ENCODE assay signal across 8 cellular contexts in the genomic region with DNA sequence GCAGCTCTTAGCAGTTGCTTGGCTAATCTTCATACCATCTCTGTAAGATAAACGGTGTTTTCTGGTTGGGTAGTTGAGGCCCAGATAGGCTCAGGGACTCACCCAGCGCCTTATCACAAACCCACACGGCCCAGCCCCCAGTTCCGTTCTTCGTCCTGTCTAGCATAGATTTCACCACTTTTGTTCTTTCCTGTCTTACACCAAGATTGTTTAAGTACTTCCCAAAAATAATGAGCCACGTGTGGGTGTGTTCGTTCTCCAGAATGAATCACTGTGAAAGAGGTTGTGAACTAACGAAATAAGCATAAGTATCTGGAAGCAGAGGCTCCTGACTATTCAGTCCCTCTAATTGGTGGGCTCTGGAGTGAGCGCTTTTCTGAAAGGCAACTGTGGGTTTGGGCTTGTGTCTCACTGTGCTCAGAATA. TPM values are rescaled to one million over a fixed set of nuclear protein-coding genes. Genes with fewer than 3 reads are reported as not detected.
DNase-seq lines count a peak whose midpoint lies in the region; ATAC-seq, FAIRE-seq and TF ChIP-seq lines count a peak whose summit lies in the region.

No MANE protein-coding gene starts in this region.

- 45 to 63% methylated on average over 2 to 4 of the region's 9 CpGs for WGBS in mesodermal cell (ENCODE audit: insufficient coverage in 2 of 2), 2 experiments
- 50% methylated on average over 9 of the region's 9 CpGs for WGBS in prostate gland

- no peak for TF ChIP-seq CTCF in prostate gland (IDR thresholded peaks at IDR 0.05)

- intact Hi-C loops in prostate gland (cut with DNase I) = no loop called here

- H3K36me3 ChIP-seq in CD4-positive, CD25-positive, alpha-beta regulatory T cell (ENCODE audit: control insufficient read depth, insufficient read depth, low read length) = peaks cover 10% of the 10 kb centered on the region
- H3K36me3 ChIP-seq in mesodermal cell (ENCODE audit: control insufficient read depth, insufficient read depth, low read length) (peaks cover 22% of the 10 kb centered on the region), prostate gland (no peaks in the 10 kb centered on the region)

- H3K4me3 Mint-ChIP-seq in CD4-positive, CD25-positive, alpha-beta regulatory T cell = peak overlapping the region in 3 of 4 donors; percentile 22 to 54 (median 31)

- peaks cover 5% of the 10 kb centered on the region for H3K27me3 Mint-ChIP-seq in CD4-positive, CD25-positive, alpha-beta regulatory T cell

- peaks cover 50% of the 10 kb centered on the region for H3K4me1 ChIP-seq in CD4-positive, CD25-positive, alpha-beta regulatory T cell (ENCODE audit: control insufficient read depth, insufficient read depth, low read length, poor library complexity, severe bottlenecking)
- H3K4me1 ChIP-seq in mesodermal cell (ENCODE audit: control insufficient read depth, insufficient read depth, low read length, poor library complexity, severe bottlenecking) (peaks cover 71% of the 10 kb centered on the region), prostate gland (replicated peaks) (peaks cover 12% of the 10 kb centered on the region)

- no peak for TF ChIP-seq POLR2A in prostate gland (IDR thresholded peaks at IDR 0.05)

- peak overlapping the region in 2 of 3 donors; percentile 19 to 39 for H3K27ac Mint-ChIP-seq in CD4-positive, CD25-positive, alpha-beta regulatory T cell

- no peak overlapping the region for H3K27ac ChIP-seq in CD4-positive, CD25-positive, alpha-beta regulatory T cell (ENCODE audit: insufficient read depth, low read length, poor library complexity, severe bottlenecking)
- H3K27ac ChIP-seq in mesodermal cell (ENCODE audit: low read depth, low read length, severe bottlenecking) (peak overlapping the region; percentile 34), prostate gland (no peak overlapping the region)

- H3K27me3 ChIP-seq in CD4-positive, CD25-positive, alpha-beta regulatory T cell (ENCODE audit: control insufficient read depth, insufficient read depth, low read length) = no peaks in the 10 kb centered on the region
- H3K27me3 ChIP-seq in prostate gland (replicated peaks; ENCODE audit: insufficient read depth) = no peaks in the 10 kb centered on the region

- peaks cover 17% of the 10 kb centered on the region for H3K36me3 Mint-ChIP-seq in CD4-positive, CD25-positive, alpha-beta regulatory T cell

- H3K4me1 Mint-ChIP-seq in CD4-positive, CD25-positive, alpha-beta regulatory T cell = peaks cover 40 to 61% (median 55%) of the 10 kb centered on the region in 4 donors

- H3K9me3 Mint-ChIP-seq in CD4-positive, CD25-positive, alpha-beta regulatory T cell = no peaks in the 10 kb centered on the region

- H3K9me3 ChIP-seq in CD4-positive, CD25-positive, alpha-beta regulatory T cell (ENCODE audit: control insufficient read depth in 2 of 2, low read length in 2 of 2) = no peaks in the 10 kb centered on the region
- H3K9me3 ChIP-seq in mesodermal cell (ENCODE audit: control insufficient read depth, low read length) = no peaks in the 10 kb centered on the region
- no peaks in the 10 kb centered on the region for H3K9me3 ChIP-seq in prostate gland

- peak overlapping the region; percentile 53 for H3K4me3 ChIP-seq in CD4-positive, CD25-positive, alpha-beta regulatory T cell (ENCODE audit: low read depth, low read length)
- H3K4me3 ChIP-seq in mesodermal cell (ENCODE audit: extremely low read depth, insufficient read depth, low read length, poor library complexity, severe bottlenecking) = no peak overlapping the region
- H3K4me3 ChIP-seq in prostate gland = no peak overlapping the region

- peak in 1 of 3 donors; percentile 24 for DNase-seq in CD4-positive, CD25-positive, alpha-beta regulatory T cell
- DNase-seq in T-helper 2 cell (peak in 4 of 5 experiments; percentile 47 to 88 (median 65)), prostate gland (ENCODE audit: low spot score) (no peak), HTR-8/SVneo (ENCODE audit: insufficient read length, low spot score) (no peak)
- DNase-seq in central memory CD4-positive, alpha-beta T cell = peak; percentile 54
- DNase-seq in stimulated activated naive CD8-positive, alpha-beta T cell treated with anti-CD3 and anti-CD28 coated beads, Interleukin-15, Interleukin-2, amounts not matched to agents 100 U/mL and 50 U/mL, for 24 hours = peak; percentile 77

- FAIRE-seq in HTR-8/SVneo (lab: Jason Lieb, UNC) = no peak

- ATAC-seq in CD4-positive, CD25-positive, alpha-beta regulatory T cell (ENCODE audit: low read depth in 2 of 2) = peak in 1 of 2 donors; percentile 47
- peak; percentile 80 for ATAC-seq in stimulated activated naive CD8-positive, alpha-beta T cell treated with anti-CD3 and anti-CD28 coated beads, Interleukin-15, Interleukin-2, amounts not matched to agents 100 U/mL and 50 U/mL, for 24 hours
- no peak for ATAC-seq in GM21526 (IDR thresholded peaks at IDR 0.05; ENCODE audit: low FRiP score, unreplicated experiment)

RNA-seq across cellular contexts. Expression of a gene that starts 21.4 kb away (rescaled TPM):
- 6.5 TPM for total RNA-seq in CD4-positive, CD25-positive, alpha-beta regulatory T cell
- polyA plus RNA-seq in CD4-positive, CD25-positive, alpha-beta regulatory T cell = 1 to 10 TPM in 3 of 4 donors, under 1 TPM in 1; 0.47 to 2.3 (median 1.2) TPM
- 20.4 TPM for polyA plus RNA-seq in mesodermal cell (2013, experiment 1 of 2)
- 18.7 TPM for polyA plus RNA-seq in mesodermal cell (2013, experiment 2 of 2)
- 10 to 100 TPM; 39.6 to 43.3 TPM for total RNA-seq in prostate gland

RNA-seq across cellular contexts. Expression of a gene that starts 33.9 kb away (rescaled TPM):
- total RNA-seq in CD4-positive, CD25-positive, alpha-beta regulatory T cell = 253 TPM
- polyA plus RNA-seq in CD4-positive, CD25-positive, alpha-beta regulatory T cell = 1 to 10 TPM in 2 of 4 donors, under 1 TPM in 2; 0.37 to 4.3 (median 0.91) TPM
- 25.9 TPM for polyA plus RNA-seq in mesodermal cell (2013, experiment 1 of 2)
- polyA plus RNA-seq in mesodermal cell (2013, experiment 2 of 2) = 16.1 TPM
- total RNA-seq in prostate gland = 10 to 100 TPM; 16.5 to 38.6 TPM

Comparison
In these comparisons a context has a peak if more than half of its experiments do, and no peak if none do; other contexts are left out.
1. DNase-seq: peak in T-helper 2 cell (4 of 5), central memory CD4-positive, alpha-beta T cell (single experiment) and stimulated activated naive CD8-positive, alpha-beta T cell treated with anti-CD3 and anti-CD28 coated beads, Interleukin-15, Interleukin-2, amounts not matched to agents 100 U/mL and 50 U/mL, for 24 hours (single experiment); none in prostate gland (single experiment) and HTR-8/SVneo (single experiment).